Comparison of ENCODE assay signal across 31 cellular contexts in the genomic region with DNA sequence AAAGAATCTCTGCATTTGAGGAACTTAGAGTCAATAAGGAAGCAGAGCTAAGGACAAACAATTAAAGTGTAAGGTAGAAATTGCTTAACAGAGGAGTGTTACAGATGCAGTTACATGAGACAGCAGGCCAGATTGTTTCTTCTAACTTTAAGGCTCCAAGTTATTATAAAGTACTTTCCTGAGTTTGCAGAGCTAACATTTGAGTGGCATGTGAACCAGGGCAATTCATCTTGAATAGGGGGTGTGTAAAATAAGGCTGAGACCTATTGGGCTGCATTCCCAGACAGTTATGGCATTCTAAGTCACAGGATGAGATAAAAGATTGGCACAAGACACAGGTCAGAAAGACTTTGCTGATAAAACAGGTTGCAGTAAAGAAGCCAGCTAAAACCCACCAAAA. TPM values are rescaled to one million over a fixed set of nuclear protein-coding genes. Genes with fewer than 3 reads are reported as not detected.
DNase-seq lines count a peak whose midpoint lies in the region; ATAC-seq, FAIRE-seq and TF ChIP-seq lines count a peak whose summit lies in the region.
"Had no signal": no experiment of that assay in that cellular context is flagged by ENCODE, and none has a peak within 500 bp of the region (broad histone marks: within the 10 kb centered on the region; RNA-seq: fewer than 3 reads in every experiment).

No MANE protein-coding gene starts in this region.

- H2AFZ ChIP-seq in PC-3 (ENCODE audit: low read length): no peak overlapping the region

- H3F3A ChIP-seq in PC-3 (ENCODE audit: low read length, unreplicated experiment): no peaks in the 10 kb centered on the region

- H4K20me1 ChIP-seq in PC-3 (ENCODE audit: low read length): no peaks in the 10 kb centered on the region
- H4K20me1 ChIP-seq: BLaER1 treated with 17β-estradiol and CSF1 and Interleukin-3, amounts not matched to agents 10 nM and 100 nM had no signal

- H3K9ac ChIP-seq in PC-3 (ENCODE audit: low read length): no peak overlapping the region
- H3K9ac ChIP-seq: BLaER1 treated with 17β-estradiol and CSF1 and Interleukin-3, amounts not matched to agents 10 nM and 100 nM had no signal

- TF ChIP-seq CTCF in PC-3 (conservative IDR thresholded peaks at IDR 0.05; ENCODE audit: low read depth, low read length) (no peak), bronchial epithelial cell (IDR thresholded peaks at IDR 0.05; ENCODE audit: insufficient read depth, low read length, severe bottlenecking) (no peak), thyroid gland (IDR thresholded peaks at IDR 0.05) (no peak)

- POLR2A ChIA-PET in PC-3 (lab: Charles Lee; ENCODE audit: unreplicated experiment): no interaction called here

- no peak overlapping the region for H3K4me2 ChIP-seq in PC-3 (ENCODE audit: low read length)
- H3K4me2 ChIP-seq: BLaER1 treated with 17β-estradiol and CSF1 and Interleukin-3, amounts not matched to agents 10 nM and 100 nM had no signal

- DNase-seq in PC-3 (no peak), bronchial epithelial cell (ENCODE audit: low read depth) (peak; percentile 40), left colon (no peak), thyroid gland (no peak), LoVo (ENCODE audit: low spot score) (no peak)
- DNase-seq in activated effector memory CD4-positive, alpha-beta T cell treated with Interleukin-2 at 50 U/mL for 16 hours: no peak
- DNase-seq: activated CD4-positive, CD25-positive, alpha-beta regulatory T cell treated with anti-CD3 and anti-CD28 coated beads, Interleukin-2, amount 50 U/mL, for 72 hours; activated CD8-positive, alpha-beta T cell treated with anti-CD3 and anti-CD28 coated beads for 36 hours; activated naive CD4-positive, alpha-beta T cell treated with anti-CD3 and anti-CD28 coated beads, Interleukin-2, amount 50 U/mL, for 16 hours; amniotic stem cell; DMS153; effector memory CD8-positive, alpha-beta T cell; head of caudate nucleus; islet precursor cell; midbrain; naive thymus-derived CD8-positive, alpha-beta T cell; NCI-H146; NCI-H2107; NCI-H446 treated with DMSO at 0.1 percent for 48 hours; nucleus accumbens; OCI-M1; psoas muscle; T-helper 17 cell; upper lobe of left lung had no signal

- H3K4me3 ChIP-seq in PC-3 (ENCODE audit: low read length): no peak overlapping the region
- no peak overlapping the region for H3K4me3 ChIP-seq in bronchial epithelial cell (ENCODE audit: low read depth, low read length)
- no peak overlapping the region for H3K4me3 ChIP-seq in thyroid gland (replicated peaks in 1 of 3)
- H3K4me3 ChIP-seq: BLaER1 treated with 17β-estradiol and CSF1 and Interleukin-3, amounts not matched to agents 10 nM and 100 nM; breast epithelium; HAP-1; psoas muscle; upper lobe of left lung had no signal

- no peaks in the 10 kb centered on the region for H3K79me2 ChIP-seq in PC-3 (ENCODE audit: low read length)

- ATAC-seq in PC-3 (peak; percentile 33), left colon (peak; percentile 93), HG03095 (IDR thresholded peaks at IDR 0.05; ENCODE audit: unreplicated experiment) (no peak)
- ATAC-seq: activated CD8-positive, alpha-beta T cell treated with anti-CD3 and anti-CD28 coated beads for 36 hours; effector memory CD8-positive, alpha-beta T cell; foreskin keratinocyte; naive thymus-derived CD8-positive, alpha-beta T cell; psoas muscle; stimulated activated memory B cell treated with anti-CD40 and anti-IgM and Interleukin-4, amounts not matched to agents 10 μg/mL and 1 μg/mL and 100 μg/mL, for 72 hours; T-helper 17 cell had no signal

- no peaks in the 10 kb centered on the region for H3K36me3 ChIP-seq in PC-3 (ENCODE audit: low read depth, low read length)
- no peaks in the 10 kb centered on the region for H3K36me3 ChIP-seq in bronchial epithelial cell (ENCODE audit: control insufficient read depth, insufficient read depth, low read length)
- H3K36me3 ChIP-seq in thyroid gland: no peaks in the 10 kb centered on the region
- H3K36me3 ChIP-seq: BLaER1 treated with 17β-estradiol and CSF1 and Interleukin-3, amounts not matched to agents 10 nM and 100 nM; breast epithelium; HAP-1; upper lobe of left lung had no signal

- peaks cover 4% of the 10 kb centered on the region; the same call in 1 of the 2 replicates for H3K4me1 ChIP-seq in PC-3 (ENCODE audit: insufficient read depth, low read length)
- H3K4me1 ChIP-seq in thyroid gland: peaks cover 14 to 30% of the 10 kb centered on the region in 2 donors
- H3K4me1 ChIP-seq: breast epithelium, HAP-1, psoas muscle had no signal

- no peaks in the 10 kb centered on the region for H3K9me2 ChIP-seq in PC-3 (replicated peaks; ENCODE audit: low read length)

- TF ChIP-seq POLR2A in thyroid gland (IDR thresholded peaks at IDR 0.05): no peak

- H3K27me3 ChIP-seq in PC-3 (ENCODE audit: low read length): no peaks in the 10 kb centered on the region
- no peaks in the 10 kb centered on the region for H3K27me3 ChIP-seq in bronchial epithelial cell (ENCODE audit: control insufficient read depth, insufficient read depth, low read length)
- no peaks in the 10 kb centered on the region for H3K27me3 ChIP-seq in thyroid gland
- H3K27me3 ChIP-seq: BLaER1 treated with 17β-estradiol and CSF1 and Interleukin-3, amounts not matched to agents 10 nM and 100 nM; breast epithelium; foreskin keratinocyte; upper lobe of left lung had no signal

- no peaks in the 10 kb centered on the region for H3K9me3 ChIP-seq in PC-3 (ENCODE audit: low read length)
- H3K9me3 ChIP-seq in thyroid gland: no peaks in the 10 kb centered on the region
- H3K9me3 ChIP-seq: BLaER1 treated with 17β-estradiol and CSF1 and Interleukin-3, amounts not matched to agents 10 nM and 100 nM; breast epithelium; HAP-1; psoas muscle; upper lobe of left lung had no signal

- H3K27ac ChIP-seq in PC-3 (ENCODE audit: low read length) (no peak overlapping the region), thyroid gland (peak overlapping the region in 2 of 3 donors; percentile 51 to 71)
- H3K27ac ChIP-seq: BLaER1 treated with 17β-estradiol and CSF1 and Interleukin-3, amounts not matched to agents 10 nM and 100 nM; breast epithelium; foreskin keratinocyte; psoas muscle; upper lobe of left lung had no signal

- CTCF ChIA-PET in PC-3 (lab: Charles Lee): interaction anchor here (0.7 kb wide), 1 partner anchor 635 kb away, joined by 3 read pairs; no protein-coding TSS in a partner anchor

- intact Hi-C loops in PC-3 (cut with micrococcal nuclease): no loop called here
- intact Hi-C loops in left colon (cut with DNase I, micrococcal nuclease): no loop called here
- intact Hi-C loops in thyroid gland (cut with DNase I): no loop called here

- BruUV-seq in PC-3 (replicated peaks; lab: Mats Ljungman, UMichigan): no TSS peak

- no peak for FAIRE-seq in bronchial epithelial cell (lab: Jason Lieb, UNC)
- FAIRE-seq: TTC549 had no signal

RNA-seq across cellular contexts. Expression of gene LNX1, which starts 7.6 kb away (rescaled TPM):
- total RNA-seq in PC-3 (2014; rRNA removed) (2.8 and 3.0 TPM in 2 replicates), bronchial epithelial cell (1.6 and 3.2 TPM in 2 replicates), left colon (10 to 100 TPM; 17.5 to 18.4 TPM), thyroid gland (10 to 100 TPM; 34.3 to 63.8 (median 43.3) TPM)
- total RNA-seq: activated CD8-positive, alpha-beta T cell treated with anti-CD3 and anti-CD28 coated beads for 36 hours; naive thymus-derived CD8-positive, alpha-beta T cell; T-helper 17 cell had no signal
